ENCODE assay signal across 24 cellular contexts in the genomic region with DNA sequence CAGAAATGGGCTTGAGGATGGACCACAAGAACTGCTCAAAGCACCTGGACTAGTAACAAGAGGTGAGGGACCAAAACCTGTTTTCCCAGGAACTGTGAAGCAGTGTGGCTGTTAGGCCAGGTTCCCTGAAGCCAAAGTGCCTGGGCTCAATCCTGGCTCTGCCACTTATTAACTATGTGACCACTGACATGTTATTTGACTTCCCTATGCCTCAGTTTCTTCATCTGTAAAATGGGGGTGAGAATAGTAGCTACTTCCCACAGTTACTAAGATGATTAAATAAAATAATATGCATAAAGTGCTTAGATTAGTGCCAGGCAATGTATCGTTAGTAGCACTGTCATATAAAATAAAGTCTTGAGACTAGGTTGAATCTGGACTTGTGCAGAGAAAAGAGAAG.
"Had no signal": no experiment of that assay in that cellular context is flagged by ENCODE, and none has a peak within 500 bp of the region (broad histone marks: within the 10 kb centered on the region; RNA-seq: fewer than 3 reads in every experiment).

No MANE protein-coding gene starts in this region.

- H3K27me3 Mint-ChIP-seq: activated CD8-positive, alpha-beta T cell treated with anti-CD3 and anti-CD28 coated beads for 36 hours had no signal

- H3K9ac ChIP-seq: KMS-11 had no signal

- H3K27me3 ChIP-seq: adrenal gland, breast epithelium, MG63 had no signal

- H3K4me1 Mint-ChIP-seq: activated CD4-positive, alpha-beta T cell treated with anti-CD3 and anti-CD28 coated beads for 36 hours; activated naive CD8-positive, alpha-beta T cell treated with anti-CD3 and anti-CD28 coated beads, Interleukin-2, amount 10 ng/mL, durations not matched to agents 7 days and 5 days had no signal

- H3K9me3 ChIP-seq: adrenal gland, breast epithelium, MG63 had no signal

- H3K4me3 ChIP-seq: adrenal gland, breast epithelium, MG63 had no signal

- H3K4me3 Mint-ChIP-seq: activated CD4-positive, alpha-beta T cell treated with anti-CD3 and anti-CD28 coated beads for 36 hours; activated CD8-positive, alpha-beta T cell treated with anti-CD3 and anti-CD28 coated beads for 36 hours; activated naive CD8-positive, alpha-beta T cell treated with anti-CD3 and anti-CD28 coated beads, Interleukin-2, amount 10 ng/mL, durations not matched to agents 7 days and 5 days; activated T-cell treated with anti-CD3 and anti-CD28 coated beads, Interleukin-2, amount 50 U/mL, for 72 hours had no signal

- DNase-seq: activated CD4-positive, alpha-beta T cell treated with anti-CD3 and anti-CD28 coated beads for 36 hours; activated CD8-positive, alpha-beta memory T cell treated with anti-CD3 and anti-CD28 coated beads, Interleukin-2, amount 50 U/mL, for 4 hours; activated CD8-positive, alpha-beta T cell treated with anti-CD3 and anti-CD28 coated beads for 36 hours; activated gamma-delta T cell treated with Interleukin-2 at 50 U/mL for 16 hours; activated naive CD4-positive, alpha-beta T cell treated with anti-CD3 and anti-CD28 coated beads, Interleukin-2, amount 50 U/mL, for 16 hours; activated naive CD8-positive, alpha-beta T cell treated with anti-CD3 and anti-CD28 coated beads, Interleukin-2, amount 10 ng/mL, durations not matched to agents 7 days and 5 days; activated T-cell treated with anti-CD3 and anti-CD28 coated beads, Interleukin-2, amount 50 U/mL, for 72 hours; adrenal gland; anterior cingulate cortex; MG63; MV-4-11; NCI-H1694; NCI-H2029; NCI-H2107; NCI-H2171 treated with DMSO at 0.1 percent for 48 hours; NCI-H226; PC-3; T-helper 2 cell; T1000 had no signal

- H3K27ac ChIP-seq: adrenal gland, breast epithelium, KMS-11 had no signal

- H3K36me3 Mint-ChIP-seq: activated naive CD8-positive, alpha-beta T cell treated with anti-CD3 and anti-CD28 coated beads, Interleukin-2, amount 10 ng/mL, durations not matched to agents 7 days and 5 days had no signal

- ATAC-seq: activated CD4-positive, alpha-beta T cell treated with anti-CD3 and anti-CD28 coated beads for 36 hours; activated CD8-positive, alpha-beta T cell treated with anti-CD3 and anti-CD28 coated beads for 36 hours; activated T-cell treated with anti-CD3 and anti-CD28 coated beads, Interleukin-2, amount 50 U/mL, for 72 hours; PC-3 had no signal

- H3K27ac Mint-ChIP-seq: activated CD4-positive, alpha-beta T cell treated with anti-CD3 and anti-CD28 coated beads for 36 hours; activated CD8-positive, alpha-beta T cell treated with anti-CD3 and anti-CD28 coated beads for 36 hours; activated naive CD8-positive, alpha-beta T cell treated with anti-CD3 and anti-CD28 coated beads, Interleukin-2, amount 10 ng/mL, durations not matched to agents 7 days and 5 days; activated T-cell treated with anti-CD3 and anti-CD28 coated beads, Interleukin-2, amount 50 U/mL, for 72 hours; activated T-helper 2 cell treated with anti-CD3 and anti-CD28 coated beads, Interferon-gamma antibody, Interleukin-2, Interleukin-4, amounts not matched to agents 10 μg/mL and 5 μg/mL and 100 μg/mL, durations not matched to agents 14 hours and 24 hours and 36 hours had no signal

- H3K36me3 ChIP-seq: adrenal gland, breast epithelium, MG63 had no signal

- H3K9me3 Mint-ChIP-seq: activated CD8-positive, alpha-beta T cell treated with anti-CD3 and anti-CD28 coated beads for 36 hours; activated naive CD8-positive, alpha-beta T cell treated with anti-CD3 and anti-CD28 coated beads, Interleukin-2, amount 10 ng/mL, durations not matched to agents 7 days and 5 days; activated T-cell treated with anti-CD3 and anti-CD28 coated beads, Interleukin-2, amount 50 U/mL, for 72 hours; activated T-helper 2 cell treated with anti-CD3 and anti-CD28 coated beads, Interferon-gamma antibody, Interleukin-2, Interleukin-4, amounts not matched to agents 10 μg/mL and 5 μg/mL and 100 μg/mL, durations not matched to agents 14 hours and 24 hours and 36 hours had no signal

- H3K4me1 ChIP-seq: breast epithelium had no signal

- H3K4me2 ChIP-seq: KMS-11 had no signal

- FAIRE-seq: RCC 7860, TTC549 had no signal
